9 cellular contexts compared by ENCODE assay signal in the genomic region with DNA sequence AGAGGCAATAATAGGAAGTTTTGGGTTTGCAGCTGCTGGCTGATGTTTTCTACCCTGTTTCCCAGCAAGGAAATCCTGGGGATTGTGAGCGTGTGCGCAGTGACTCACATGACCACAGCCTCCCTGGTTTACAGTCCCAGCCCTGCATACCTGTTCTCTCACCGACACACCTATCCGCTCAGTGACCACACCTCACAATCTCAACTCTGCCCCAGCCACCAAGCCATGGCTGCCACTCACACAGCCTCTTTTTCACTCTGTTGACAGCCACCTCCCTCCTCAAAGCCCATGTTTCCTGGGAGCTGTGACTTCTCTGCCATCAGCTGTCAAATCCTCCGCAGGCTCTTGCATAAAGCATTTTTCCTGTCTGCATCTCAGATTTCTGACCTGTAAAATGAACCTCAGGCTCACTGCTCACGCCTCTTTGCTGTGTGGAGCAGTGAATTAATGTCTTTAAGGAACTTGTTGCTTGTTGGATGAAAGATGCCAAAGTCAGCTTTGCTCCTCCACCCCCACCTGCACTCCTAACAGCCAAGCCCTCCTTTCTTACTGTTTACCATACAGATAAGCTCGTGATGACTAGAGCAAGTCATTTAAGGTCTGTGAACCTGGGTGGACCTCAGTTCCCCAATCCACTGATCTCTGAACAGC. TPM values are rescaled to one million over a fixed set of nuclear protein-coding genes. Genes with fewer than 3 reads are reported as not detected.
DNase-seq lines count a peak whose midpoint lies in the region; ATAC-seq, FAIRE-seq and TF ChIP-seq lines count a peak whose summit lies in the region.
"Had no signal": no experiment of that assay in that cellular context is flagged by ENCODE, and none has a peak within 500 bp of the region (broad histone marks: within the 10 kb centered on the region; RNA-seq: fewer than 3 reads in every experiment).

No MANE protein-coding gene starts in this region.

- H3K4me1 ChIP-seq in HepG2 (ENCODE audit: insufficient read depth, low read length) (peaks cover 18% of the 10 kb centered on the region), right lobe of liver (no peaks in the 10 kb centered on the region), mucosa of rectum (ENCODE audit: control insufficient read depth in 2 of 2, insufficient read depth in 2 of 2, low read length in 2 of 2) (peaks cover 30 to 67% of the 10 kb centered on the region in 2 donors)

- H3K9ac ChIP-seq in HepG2 (ENCODE audit: insufficient read depth, low read depth, low read length), result no peak overlapping the region
- peak overlapping the region; percentile 73 to 75 for H3K9ac ChIP-seq in mucosa of rectum (ENCODE audit: low read depth in 1 of 2, low read length in 2 of 2)

- peaks cover 41% of the 10 kb centered on the region for H3K27me3 Mint-ChIP-seq in HFFc6 (ENCODE audit: insufficient read depth)

- H3K27me3 ChIP-seq in HepG2 (ENCODE audit: control insufficient read depth in 1 of 2, insufficient read depth in 2 of 2, low read length in 2 of 2) (peaks cover 0 to 1% of the 10 kb centered on the region in 2 experiments; a peak in 1 of 5 replicates), right lobe of liver (no peaks in the 10 kb centered on the region), mucosa of rectum (ENCODE audit: control insufficient read depth in 2 of 2, insufficient read depth in 2 of 2, low read length in 2 of 2) (no peaks in the 10 kb centered on the region)

- H3K4me3 ChIP-seq in HepG2 (replicated peaks in 1 of 3; ENCODE audit: insufficient read depth in 1 of 3, low read depth in 2 of 3, low read length in 3 of 3) (no peak overlapping the region), right lobe of liver (no peak overlapping the region), mucosa of rectum (ENCODE audit: low read length in 2 of 2) (peak overlapping the region; percentile 15 to 41)

- H3K36me3 Mint-ChIP-seq in HFFc6 (ENCODE audit: low read depth), result no peaks in the 10 kb centered on the region

- CTCF ChIA-PET in HepG2 (lab: Yijun Ruan, JAX; ENCODE audit: low intra/inter-chr PET ratio, low total read pairs), result no interaction called here

- TF ChIP-seq POLR2A in HepG2 (IDR thresholded peaks at IDR 0.05; ENCODE audit: insufficient read depth in 1 of 2, low read depth in 2 of 2, low read length in 2 of 2) (no peak), right lobe of liver (IDR thresholded peaks at IDR 0.05) (no peak)

- H3K9me3 Mint-ChIP-seq in HFFc6, result no peaks in the 10 kb centered on the region
- H3K9me3 Mint-ChIP-seq: activated naive CD8-positive, alpha-beta T cell treated with anti-CD3 and anti-CD28 coated beads, Interleukin-2, amount 50 U/mL, for 24 hours had no signal

- H2AFZ ChIP-seq in HepG2 (ENCODE audit: low read length), result no peak overlapping the region

- no peak for FAIRE-seq in HepG2 (lab: Jason Lieb, UNC)

- intact Hi-C loops in HepG2 (cut with micrococcal nuclease; ENCODE audit: unreplicated experiment), result no loop called here
- intact Hi-C loops in right lobe of liver (cut with DNase I), result no loop called here

- no peak for TF ChIP-seq RAD21 in HepG2 (CRISPR knock-in tag; IDR thresholded peaks at IDR 0.05)

- H3K4me3 Mint-ChIP-seq in HFFc6, result no peak overlapping the region
- H3K4me3 Mint-ChIP-seq: activated naive CD8-positive, alpha-beta T cell treated with anti-CD3 and anti-CD28 coated beads, Interleukin-2, amount 50 U/mL, for 24 hours had no signal

- WGBS in HepG2 (ENCODE audit: low lambda C conversion rate), result 33% methylated on average over 7 of the region's 7 CpGs
- WGBS in right lobe of liver (ENCODE audit: insufficient coverage, low coverage, low lambda C conversion rate, missing lambda C conversion rate), result 16% methylated on average over 6 of the region's 7 CpGs

- H3K4me2 ChIP-seq in HepG2 (ENCODE audit: low read depth, low read length), result peak overlapping the region; percentile 8; the same call in 1 of the 2 replicates

- H3K4me1 Mint-ChIP-seq in HFFc6 (ENCODE audit: low read depth), result peaks cover 7% of the 10 kb centered on the region; the same call in 1 of the 2 replicates
- H3K4me1 Mint-ChIP-seq: activated naive CD8-positive, alpha-beta T cell treated with anti-CD3 and anti-CD28 coated beads, Interleukin-2, amount 50 U/mL, for 24 hours had no signal

- no peaks in the 10 kb centered on the region for H3K79me2 ChIP-seq in HepG2 (ENCODE audit: insufficient read depth, low read length)

- no TSS peak for BruUV-seq in HepG2 (replicated peaks; lab: Mats Ljungman, UMichigan)

- H4K20me1 ChIP-seq in HepG2 (ENCODE audit: insufficient read depth, low read length), result no peaks in the 10 kb centered on the region

- DNase-seq in HepG2 (ENCODE audit: low spot score) (no peak), right lobe of liver (no peak), epithelial cell of prostate (ENCODE audit: low read depth, low spot score) (peak; percentile 97), GF-D8 (lab: John Stamatoyannopoulos, UW) (no peak), HFFc6 (no peak)
- no peak for DNase-seq in effector CD8-positive, alpha-beta T cell (lab: John Stamatoyannopoulos, UW)
- DNase-seq: activated naive CD8-positive, alpha-beta T cell treated with anti-CD3 and anti-CD28 coated beads, Interleukin-2, amount 50 U/mL, for 24 hours had no signal

- H3K9me3 ChIP-seq in HepG2 (ENCODE audit: low read length), result no peaks in the 10 kb centered on the region
- no peaks in the 10 kb centered on the region for H3K9me3 ChIP-seq in right lobe of liver
- no peaks in the 10 kb centered on the region for H3K9me3 ChIP-seq in mucosa of rectum (ENCODE audit: control insufficient read depth in 2 of 2, low read length in 2 of 2)

- POLR2A ChIA-PET in HepG2 (lab: Yijun Ruan, JAX), result no interaction called here

- no peaks in the 10 kb centered on the region for H3K36me3 ChIP-seq in HepG2 (replicated peaks in 1 of 2; ENCODE audit: control insufficient read depth in 1 of 2, insufficient read depth in 2 of 2, low read length in 2 of 2)
- H3K36me3 ChIP-seq in right lobe of liver, result no peaks in the 10 kb centered on the region
- H3K36me3 ChIP-seq in mucosa of rectum (ENCODE audit: control insufficient read depth in 2 of 2, insufficient read depth in 2 of 2, low read length in 2 of 2), result no peaks in the 10 kb centered on the region

- H3K27ac ChIP-seq in HepG2 (ENCODE audit: extremely low read length, insufficient read depth, low read length) (no peak overlapping the region), right lobe of liver (no peak overlapping the region), epithelial cell of prostate (peak overlapping the region; percentile 90), mucosa of rectum (ENCODE audit: low read depth in 2 of 2, low read length in 2 of 2) (peak overlapping the region; percentile 94 to 99)

- TF ChIP-seq EP300 in HepG2 (IDR thresholded peaks at IDR 0.05; ENCODE audit: low read depth in 2 of 2, low read length in 2 of 2) (no peak), HepG2 (CRISPR knock-in tag; IDR thresholded peaks at IDR 0.05; ENCODE audit: borderline replicate concordance) (no peak)

- no peak overlapping the region for H3K27ac Mint-ChIP-seq in HFFc6
- H3K27ac Mint-ChIP-seq: activated naive CD8-positive, alpha-beta T cell treated with anti-CD3 and anti-CD28 coated beads, Interleukin-2, amount 50 U/mL, for 24 hours had no signal

- TF ChIP-seq CTCF in HepG2 (CRISPR knock-in tag; IDR thresholded peaks at IDR 0.05) (no peak), right lobe of liver (IDR thresholded peaks at IDR 0.05) (no peak), HFFc6 (IDR thresholded peaks at IDR 0.05) (no peak)

- in situ Hi-C loops in HepG2 (cut with HindIII; ENCODE audit: extremely low pct_ligation_motif_present, low pct_unique_long_range_greater_than_20kb), result no loop called here

- ATAC-seq in HepG2 (peak; percentile 35; the same call in 2 of the 3 replicates), right lobe of liver (no peak), GM19324 (IDR thresholded peaks at IDR 0.05; ENCODE audit: low FRiP score, unreplicated experiment) (no peak)
- ATAC-seq: activated naive CD8-positive, alpha-beta T cell treated with anti-CD3 and anti-CD28 coated beads, Interleukin-2, amount 50 U/mL, for 24 hours had no signal

TF ChIP-seq in HepG2, 621 proteins besides CTCF, POLR2A, EP300 and RAD21 (continues in another document):
- no peak for TF ChIP-seq ZNF83 (CRISPR knock-in tag; IDR thresholded peaks at IDR 0.05; ENCODE audit: borderline replicate concordance)
- TF ChIP-seq, protein P1, sequence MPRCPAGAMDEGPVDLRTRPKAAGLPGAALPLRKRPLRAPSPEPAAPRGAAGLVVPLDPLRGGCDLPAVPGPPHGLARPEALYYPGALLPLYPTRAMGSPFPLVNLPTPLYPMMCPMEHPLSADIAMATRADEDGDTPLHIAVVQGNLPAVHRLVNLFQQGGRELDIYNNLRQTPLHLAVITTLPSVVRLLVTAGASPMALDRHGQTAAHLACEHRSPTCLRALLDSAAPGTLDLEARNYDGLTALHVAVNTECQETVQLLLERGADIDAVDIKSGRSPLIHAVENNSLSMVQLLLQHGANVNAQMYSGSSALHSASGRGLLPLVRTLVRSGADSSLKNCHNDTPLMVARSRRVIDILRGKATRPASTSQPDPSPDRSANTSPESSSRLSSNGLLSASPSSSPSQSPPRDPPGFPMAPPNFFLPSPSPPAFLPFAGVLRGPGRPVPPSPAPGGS (CRISPR knock-in tag; IDR thresholded peaks at IDR 0.05), result no peak

RNA-seq across cellular contexts. Expression of a gene that starts 43.5 kb away (rescaled TPM):
- total RNA-seq in HepG2 (2016; rRNA removed; fragmentation: Illumina TruSeq; extraction: Trizol) (2.9 and 4.4 TPM in 2 replicates), right lobe of liver (1 to 10 TPM in 1 of 6 experiments, under 1 TPM in 5; 0.12 to 2.0 (median 0.38) TPM)
- total RNA-seq in HepG2 (2016; cell fraction: cytosol; rRNA removed; fragmentation: Illumina TruSeq; extraction: Trizol; ENCODE audit: low read depth), result 0.71 TPM in 2 replicates
- 1.5 and 4.8 TPM in 2 replicates for total RNA-seq in HepG2 (2016; cell fraction: insoluble cytoplasmic fraction; rRNA removed; fragmentation: Illumina TruSeq; extraction: Trizol)
- 1.5 and 1.9 TPM in 2 replicates for total RNA-seq in HepG2 (2016; cell fraction: membrane; rRNA removed; fragmentation: Illumina TruSeq; extraction: Trizol)
- 2.9 and 4.5 TPM in 2 replicates for total RNA-seq in HepG2 (2016; cell fraction: nucleus; rRNA removed; fragmentation: Illumina TruSeq; extraction: Trizol)
- polyA plus RNA-seq in HepG2 (2011; rRNA removed), result 3.2 and 3.3 TPM in 2 replicates
- polyA plus RNA-seq in HepG2 (2011; cell fraction: cytosol; rRNA removed), result 1.4 and 1.6 TPM in 2 replicates
- 3.7 and 4.2 TPM in 2 replicates for polyA plus RNA-seq in HepG2 (2011; cell fraction: nucleus; rRNA removed)
- 1.1 and 1.3 TPM in 2 replicates for polyA plus RNA-seq in HepG2 (2012)
- 0.20 and 0.24 TPM in 2 replicates for polyA plus RNA-seq in HepG2 (2016; cell fraction: cytosol; fragmentation: Illumina TruSeq; extraction: Trizol; ENCODE audit: low read depth)
- 2.4 and 3.2 TPM in 2 replicates for polyA plus RNA-seq in HepG2 (2016; cell fraction: insoluble cytoplasmic fraction; fragmentation: Illumina TruSeq; extraction: Trizol; ENCODE audit: low read depth)
- 1.0 and 1.1 TPM in 2 replicates for polyA plus RNA-seq in HepG2 (2016; cell fraction: membrane; fragmentation: Illumina TruSeq; extraction: Trizol; ENCODE audit: low read depth)
- polyA plus RNA-seq in HepG2 (2016; cell fraction: nucleus; fragmentation: Illumina TruSeq; extraction: Trizol; ENCODE audit: insufficient read depth, low read depth), result 10.8 TPM in 2 replicates
- 2.2 TPM in 1 of 2 replicates, not detected in the other for polyA minus RNA-seq in HepG2 (2011; rRNA and poly(A)+ RNA removed; ENCODE audit: low replicate concordance)
- polyA minus RNA-seq in HepG2 (2011; cell fraction: cytosol; rRNA and poly(A)+ RNA removed), result 0.53 and 0.99 TPM in 2 replicates
- 1.2 and 2.9 TPM in 2 replicates for polyA minus RNA-seq in HepG2 (2011; cell fraction: nucleus; rRNA and poly(A)+ RNA removed)
- not detected for total RNA-seq in HFFc6 (2021; fragmentation: NEBNext Ultra II Directional; extraction: Animal tissue kit (Norgen Biotek cat#: 25700))

Comparison
In these comparisons a context has a peak if more than half of its experiments do, and no peak if none do; other contexts are left out.
1. H3K27ac ChIP-seq: peak in epithelial cell of prostate (single experiment) and mucosa of rectum (2 of 2); none in HepG2 (single experiment) and right lobe of liver (0 of 3).
2. H3K4me3 ChIP-seq: peak in mucosa of rectum (2 of 2); none in HepG2 (0 of 3) and right lobe of liver (0 of 3).